12 cellular contexts compared by ENCODE assay signal in genomic region chr2:86087936-86088850, GRCh38. TPM values are rescaled to one million over a fixed set of nuclear protein-coding genes. Genes with fewer than 3 reads are reported as not detected.
A peak's percentile ranks its signal among the peaks of the same experiment; 100 is the strongest.
DNase-seq lines count a peak whose midpoint lies in the region; ATAC-seq and TF ChIP-seq lines count a peak whose summit lies in the region.
"Had no signal": no experiment of that assay in that cellular context is flagged by ENCODE, and none has a peak within 500 bp of the region (broad histone marks: within the 10 kb centered on the region; RNA-seq: fewer than 3 reads in every experiment).

No MANE protein-coding gene starts in this region.

- H3K36me3 ChIP-seq in DOHH2 (ENCODE audit: control insufficient read depth, low read length) (peaks cover 63% of the 10 kb centered on the region), OCI-LY7 (ENCODE audit: insufficient read depth, low read length) (peaks cover 94% of the 10 kb centered on the region)

- POLR2A ChIA-PET in OCI-LY7 (lab: Charles Lee), result interaction anchor here (0.6 kb wide), 1 partner anchor 109 kb away, joined by 3 read pairs; no protein-coding TSS in a partner anchor

- TF ChIP-seq CTCF in 22Rv1 (IDR thresholded peaks at IDR 0.05) (peak; percentile 68), DOHH2 (IDR thresholded peaks at IDR 0.05; ENCODE audit: low read depth, low read length, poor library complexity, severe bottlenecking) (peak; percentile 53), OCI-LY7 (conservative IDR thresholded peaks at IDR 0.05; ENCODE audit: low read length) (peak; percentile 76), fibroblast of villous mesenchyme (IDR thresholded peaks at IDR 0.05; ENCODE audit: insufficient read depth, low read depth, low read length) (peak; percentile 47)

- H3K4me3 ChIP-seq in DOHH2 (ENCODE audit: low read length) (no peak overlapping the region), OCI-LY7 (ENCODE audit: low read depth, low read length, poor library complexity, severe bottlenecking) (no peak overlapping the region), fibroblast of villous mesenchyme (ENCODE audit: low read depth, low read length) (no peak overlapping the region)
- H3K4me3 ChIP-seq: coronary artery had no signal

- no peak overlapping the region for H3K4me2 ChIP-seq in DOHH2 (ENCODE audit: low read length)
- no peak overlapping the region for H3K4me2 ChIP-seq in OCI-LY7 (ENCODE audit: low read length)

- H3K27ac ChIP-seq in 22Rv1 (no peak overlapping the region), DOHH2 (ENCODE audit: low read depth, low read length) (no peak overlapping the region), OCI-LY7 (ENCODE audit: low read depth, low read length, poor library complexity, severe bottlenecking) (no peak overlapping the region)
- H3K27ac ChIP-seq: coronary artery had no signal

- H3K9me3 ChIP-seq in DOHH2 (ENCODE audit: control insufficient read depth, insufficient read depth, low read length) (no peaks in the 10 kb centered on the region), OCI-LY7 (ENCODE audit: low read length) (no peaks in the 10 kb centered on the region)

- H3K79me2 ChIP-seq in DOHH2 (ENCODE audit: control insufficient read depth, low read length) (peaks cover 4% of the 10 kb centered on the region), OCI-LY7 (ENCODE audit: insufficient read depth, low read depth, low read length) (no peaks in the 10 kb centered on the region)

- H2AFZ ChIP-seq in OCI-LY7 (ENCODE audit: low read length), result no peak overlapping the region

- H3F3A ChIP-seq in DOHH2 (ENCODE audit: control insufficient read depth, insufficient read depth), result no peaks in the 10 kb centered on the region

- no peak for ATAC-seq in HG03432 (IDR thresholded peaks at IDR 0.05; ENCODE audit: unreplicated experiment)
- ATAC-seq in GM19351 (IDR thresholded peaks at IDR 0.05; ENCODE audit: unreplicated experiment), result no peak

- H3K9me2 ChIP-seq in DOHH2 (replicated peaks; ENCODE audit: control insufficient read depth, low read length) (no peaks in the 10 kb centered on the region), OCI-LY7 (ENCODE audit: insufficient read depth, low read length) (no peaks in the 10 kb centered on the region)

- intact Hi-C loops in OCI-LY7 (cut with micrococcal nuclease; ENCODE audit: unreplicated experiment), result no loop called here

- CTCF ChIA-PET in OCI-LY7 (lab: Charles Lee; ENCODE audit: unreplicated experiment), result no interaction called here

- no peaks in the 10 kb centered on the region for H3K27me3 ChIP-seq in DOHH2 (ENCODE audit: control insufficient read depth, low read length)

- no peaks in the 10 kb centered on the region for H3K4me1 ChIP-seq in DOHH2 (ENCODE audit: control insufficient read depth, low read length)
- H3K4me1 ChIP-seq in OCI-LY7 (ENCODE audit: insufficient read depth, low read length, poor library complexity, severe bottlenecking), result no peaks in the 10 kb centered on the region

- H4K20me1 ChIP-seq in DOHH2 (ENCODE audit: control insufficient read depth, insufficient read depth, low read depth, low read length), result no peaks in the 10 kb centered on the region
- no peaks in the 10 kb centered on the region for H4K20me1 ChIP-seq in OCI-LY7 (ENCODE audit: insufficient read depth, low read length)

- DNase-seq in OCI-LY7 (ENCODE audit: low spot score), result no peak
- DNase-seq in fibroblast of villous mesenchyme (ENCODE audit: low read depth), result no peak
- DNase-seq in activated CD8-positive, alpha-beta memory T cell treated with anti-CD3 and anti-CD28 coated beads, Interleukin-2, amount 50 U/mL, for 4 hours, result no peak
- no peak for DNase-seq in SHP77 (lab: John Stamatoyannopoulos, UW)
- DNase-seq: NCI-H1048; NCI-H774; stimulated activated CD4-positive, alpha-beta T cell treated with anti-CD3 and anti-CD28 coated beads, Interleukin-2, amount 100 ng/mL, for 24 hours had no signal

- BruUV-seq in OCI-LY7 (replicated peaks; lab: Mats Ljungman, UMichigan), result no TSS peak

RNA-seq across cellular contexts. Expression of gene POLR1A, which starts 17.5 kb away (rescaled TPM):
- total RNA-seq in OCI-LY7 (2014; rRNA removed; shearing (Covaris generic)), result 17.5 and 24.0 TPM in 2 replicates
- total RNA-seq in OCI-LY7 (2022), result 42.3 and 53.3 TPM in 2 replicates
- 23.8 and 33.7 TPM in 2 replicates for total RNA-seq in fibroblast of villous mesenchyme

RNA-seq across cellular contexts. Expression of gene PTCD3, which starts 17.8 kb away (rescaled TPM):
- total RNA-seq in OCI-LY7 (2014; rRNA removed; shearing (Covaris generic)), result 152 and 164 TPM in 2 replicates
- total RNA-seq in OCI-LY7 (2022) (215 and 227 TPM in 2 replicates), fibroblast of villous mesenchyme (63.1 and 110 TPM in 2 replicates)
